Comparison of ENCODE assay signal across 29 cellular contexts in genomic region chr12:112518336-112518735, GRCh38.
"Had no signal": no experiment of that assay in that cellular context is flagged by ENCODE, and none has a peak within 500 bp of the region (broad histone marks: within the 10 kb centered on the region; RNA-seq: fewer than 3 reads in every experiment).

No MANE protein-coding gene starts in this region.

- H3K36me3 ChIP-seq: adrenal gland, esophagus muscularis mucosa had no signal

- H3K4me3 Mint-ChIP-seq: activated CD4-positive, alpha-beta memory T cell treated with anti-CD3 and anti-CD28 coated beads for 36 hours; activated CD4-positive, alpha-beta T cell treated with anti-CD3 and anti-CD28 coated beads for 36 hours; activated CD4-positive, alpha-beta T cell treated with anti-CD3 and anti-CD28 coated beads, Interleukin-2, amount 10 ng/mL, durations not matched to agents 24 days and 14 days; activated CD8-positive, alpha-beta memory T cell treated with anti-CD3 and anti-CD28 coated beads, Interleukin-2, amount 10 ng/mL, durations not matched to agents 7 days and 5 days; activated CD8-positive, alpha-beta T cell treated with anti-CD3 and anti-CD28 coated beads, Interleukin-2, amount 10 ng/mL, durations not matched to agents 7 days and 5 days; activated naive CD4-positive, alpha-beta T cell treated with anti-CD3 and anti-CD28 coated beads for 36 hours; activated naive CD4-positive, alpha-beta T cell treated with anti-CD3 and anti-CD28 coated beads, Interleukin-2, amount 50 U/mL, for 24 hours; activated naive CD8-positive, alpha-beta T cell treated with anti-CD3 and anti-CD28 coated beads for 36 hours; activated naive CD8-positive, alpha-beta T cell treated with anti-CD3 and anti-CD28 coated beads, Interleukin-2, amount 50 U/mL, for 24 hours; activated T-helper 1 cell treated with anti-CD3 and anti-CD28 coated beads, Interleukin-12 subunit alpha, Interleukin-12 subunit beta, Interleukin-2, Interleukin-4 antibody, amounts not matched to agents 30 ng/mL and 10 ng/mL and 1 ng/mL, durations not matched to agents 14 hours and 24 hours and 36 hours had no signal

- H3K27ac ChIP-seq: adrenal gland, body of pancreas, esophagus muscularis mucosa, foreskin keratinocyte, gastroesophageal sphincter had no signal

- H3K27me3 Mint-ChIP-seq: activated CD4-positive, alpha-beta memory T cell treated with anti-CD3 and anti-CD28 coated beads for 36 hours; activated CD4-positive, alpha-beta T cell treated with anti-CD3 and anti-CD28 coated beads for 36 hours; activated CD8-positive, alpha-beta memory T cell treated with anti-CD3 and anti-CD28 coated beads, Interleukin-2, amount 10 ng/mL, durations not matched to agents 7 days and 5 days; activated naive CD4-positive, alpha-beta T cell treated with anti-CD3 and anti-CD28 coated beads, Interleukin-2, amount 50 U/mL, for 24 hours; activated naive CD8-positive, alpha-beta T cell treated with anti-CD3 and anti-CD28 coated beads for 36 hours; activated naive CD8-positive, alpha-beta T cell treated with anti-CD3 and anti-CD28 coated beads, Interleukin-2, amount 50 U/mL, for 24 hours had no signal

- ATAC-seq: activated CD4-positive, alpha-beta T cell treated with anti-CD3 and anti-CD28 coated beads for 36 hours; activated CD8-positive, alpha-beta memory T cell treated with anti-CD3 and anti-CD28 coated beads, Interleukin-2, amount 10 ng/mL, durations not matched to agents 7 days and 5 days; activated CD8-positive, alpha-beta T cell treated with anti-CD3 and anti-CD28 coated beads, Interleukin-2, amount 10 ng/mL, durations not matched to agents 7 days and 5 days; activated naive CD8-positive, alpha-beta T cell treated with anti-CD3 and anti-CD28 coated beads, Interleukin-2, amount 50 U/mL, for 24 hours; body of pancreas; foreskin keratinocyte; gastroesophageal sphincter had no signal

- H3K9me3 ChIP-seq: adrenal gland, body of pancreas, esophagus muscularis mucosa, gastroesophageal sphincter had no signal

- H3K4me3 ChIP-seq: adrenal gland, body of pancreas, esophagus muscularis mucosa, gastroesophageal sphincter had no signal

- DNase-seq: activated CD4-positive, alpha-beta memory T cell treated with anti-CD3 and anti-CD28 coated beads for 36 hours; activated CD4-positive, alpha-beta T cell treated with anti-CD3 and anti-CD28 coated beads for 36 hours; activated CD4-positive, alpha-beta T cell treated with anti-CD3 and anti-CD28 coated beads, Interleukin-2, amount 10 ng/mL, durations not matched to agents 24 days and 14 days; activated CD4-positive, CD25-positive, alpha-beta regulatory T cell; activated CD4-positive, CD25-positive, alpha-beta regulatory T cell treated with anti-CD3 and anti-CD28 coated beads, Interleukin-2, amount 50 U/mL, for 72 hours; activated CD8-positive, alpha-beta memory T cell treated with anti-CD3 and anti-CD28 coated beads, Interleukin-2, amount 10 ng/mL, durations not matched to agents 7 days and 5 days; activated CD8-positive, alpha-beta memory T cell treated with anti-CD3 and anti-CD28 coated beads, Interleukin-2, amount 50 U/mL, for 4 hours; activated CD8-positive, alpha-beta T cell treated with anti-CD3 and anti-CD28 coated beads, Interleukin-2, amount 10 ng/mL, durations not matched to agents 7 days and 5 days; activated effector memory CD4-positive, alpha-beta T cell treated with anti-CD3 and anti-CD28 coated beads, Interleukin-2, amount 50 U/mL, for 16 hours; activated naive CD4-positive, alpha-beta T cell treated with anti-CD3 and anti-CD28 coated beads for 36 hours; activated naive CD8-positive, alpha-beta T cell treated with anti-CD3 and anti-CD28 coated beads for 36 hours; activated naive CD8-positive, alpha-beta T cell treated with anti-CD3 and anti-CD28 coated beads, Interleukin-2, amount 50 U/mL, for 24 hours; activated T-cell treated with anti-CD3 and anti-CD28 coated beads, Interleukin-2, amount 50 U/mL, for 1 hour; activated T-cell treated with anti-CD3 and anti-CD28 coated beads, Interleukin-2, amount 50 U/mL, for 48 hours; adrenal gland; amygdala; aorta; body of pancreas; caudate nucleus; dorsolateral prefrontal cortex; effector memory CD4-positive, alpha-beta T cell; erythroblast; foreskin keratinocyte; T-helper 2 cell had no signal

- H3K4me1 ChIP-seq: adrenal gland, body of pancreas, esophagus muscularis mucosa, foreskin keratinocyte, gastroesophageal sphincter had no signal

- H3K36me3 Mint-ChIP-seq: activated CD4-positive, alpha-beta memory T cell treated with anti-CD3 and anti-CD28 coated beads for 36 hours; activated CD8-positive, alpha-beta memory T cell treated with anti-CD3 and anti-CD28 coated beads, Interleukin-2, amount 10 ng/mL, durations not matched to agents 7 days and 5 days; activated naive CD4-positive, alpha-beta T cell treated with anti-CD3 and anti-CD28 coated beads, Interleukin-2, amount 50 U/mL, for 24 hours; activated naive CD8-positive, alpha-beta T cell treated with anti-CD3 and anti-CD28 coated beads for 36 hours had no signal

- H3K9me3 Mint-ChIP-seq: activated CD4-positive, alpha-beta memory T cell treated with anti-CD3 and anti-CD28 coated beads for 36 hours; activated CD4-positive, alpha-beta T cell treated with anti-CD3 and anti-CD28 coated beads, Interleukin-2, amount 10 ng/mL, durations not matched to agents 24 days and 14 days; activated naive CD4-positive, alpha-beta T cell treated with anti-CD3 and anti-CD28 coated beads for 36 hours; activated naive CD4-positive, alpha-beta T cell treated with anti-CD3 and anti-CD28 coated beads, Interleukin-2, amount 50 U/mL, for 24 hours; activated naive CD8-positive, alpha-beta T cell treated with anti-CD3 and anti-CD28 coated beads for 36 hours; activated naive CD8-positive, alpha-beta T cell treated with anti-CD3 and anti-CD28 coated beads, Interleukin-2, amount 50 U/mL, for 24 hours; activated T-helper 1 cell treated with anti-CD3 and anti-CD28 coated beads, Interleukin-12 subunit alpha, Interleukin-12 subunit beta, Interleukin-2, Interleukin-4 antibody, amounts not matched to agents 30 ng/mL and 10 ng/mL and 1 ng/mL, durations not matched to agents 14 hours and 24 hours and 36 hours; activated T-helper 2 cell treated with anti-CD3 and anti-CD28 coated beads, Interferon-gamma antibody, Interleukin-2, Interleukin-4, amounts not matched to agents 10 μg/mL and 5 μg/mL and 100 μg/mL, durations not matched to agents 14 hours and 24 hours and 36 hours had no signal

- H3K27ac Mint-ChIP-seq: activated CD4-positive, alpha-beta memory T cell treated with anti-CD3 and anti-CD28 coated beads for 36 hours; activated CD4-positive, alpha-beta T cell treated with anti-CD3 and anti-CD28 coated beads for 36 hours; activated CD4-positive, alpha-beta T cell treated with anti-CD3 and anti-CD28 coated beads, Interleukin-2, amount 10 ng/mL, durations not matched to agents 24 days and 14 days; activated CD8-positive, alpha-beta memory T cell treated with anti-CD3 and anti-CD28 coated beads, Interleukin-2, amount 10 ng/mL, durations not matched to agents 7 days and 5 days; activated CD8-positive, alpha-beta T cell treated with anti-CD3 and anti-CD28 coated beads, Interleukin-2, amount 10 ng/mL, durations not matched to agents 7 days and 5 days; activated naive CD4-positive, alpha-beta T cell treated with anti-CD3 and anti-CD28 coated beads for 36 hours; activated naive CD4-positive, alpha-beta T cell treated with anti-CD3 and anti-CD28 coated beads, Interleukin-2, amount 50 U/mL, for 24 hours; activated naive CD8-positive, alpha-beta T cell treated with anti-CD3 and anti-CD28 coated beads for 36 hours; activated naive CD8-positive, alpha-beta T cell treated with anti-CD3 and anti-CD28 coated beads, Interleukin-2, amount 50 U/mL, for 24 hours; activated T-helper 1 cell treated with anti-CD3 and anti-CD28 coated beads, Interleukin-12 subunit alpha, Interleukin-12 subunit beta, Interleukin-2, Interleukin-4 antibody, amounts not matched to agents 30 ng/mL and 10 ng/mL and 1 ng/mL, durations not matched to agents 14 hours and 24 hours and 36 hours; activated T-helper 2 cell treated with anti-CD3 and anti-CD28 coated beads, Interferon-gamma antibody, Interleukin-2, Interleukin-4, amounts not matched to agents 10 μg/mL and 5 μg/mL and 100 μg/mL, durations not matched to agents 14 hours and 24 hours and 36 hours had no signal

- H3K4me1 Mint-ChIP-seq: activated CD8-positive, alpha-beta memory T cell treated with anti-CD3 and anti-CD28 coated beads, Interleukin-2, amount 10 ng/mL, durations not matched to agents 7 days and 5 days; activated naive CD4-positive, alpha-beta T cell treated with anti-CD3 and anti-CD28 coated beads, Interleukin-2, amount 50 U/mL, for 24 hours had no signal

- H3K27me3 ChIP-seq: adrenal gland, body of pancreas, dorsolateral prefrontal cortex, esophagus muscularis mucosa, foreskin keratinocyte, gastroesophageal sphincter had no signal
